Comparison of ENCODE assay signal across 8 cellular contexts in genomic region chr1:201714542-201715276, GRCh38.
DNase-seq lines count a peak whose midpoint lies in the region; ATAC-seq and TF ChIP-seq lines count a peak whose summit lies in the region.

No MANE protein-coding gene starts in this region.

- H3K9ac ChIP-seq in fibroblast of lung (ENCODE audit: insufficient read depth, low read length), result peak overlapping the region; percentile 40
- no peak overlapping the region for H3K9ac ChIP-seq in parathyroid adenoma

- H3K4me1 ChIP-seq in SJSA1 (replicated peaks) (peaks cover 60% of the 10 kb centered on the region), fibroblast of lung (ENCODE audit: control insufficient read depth, extremely low read depth, insufficient read depth, low read length) (peaks cover 69% of the 10 kb centered on the region), parathyroid adenoma (peaks cover 3% of the 10 kb centered on the region)

- H3K4me2 ChIP-seq in fibroblast of lung (ENCODE audit: extremely low read depth, insufficient read depth, low read length) (peak overlapping the region; percentile 54), parathyroid adenoma (ENCODE audit: low read length) (no peak overlapping the region)

- ATAC-seq in GM18505 (IDR thresholded peaks at IDR 0.05; ENCODE audit: unreplicated experiment), result no peak
- no peak for ATAC-seq in HG03565 (IDR thresholded peaks at IDR 0.05; ENCODE audit: unreplicated experiment)
- no peak for ATAC-seq in GM18873 (IDR thresholded peaks at IDR 0.05; ENCODE audit: low FRiP score, unreplicated experiment)

- TF ChIP-seq CTCF in fibroblast of lung (conservative IDR thresholded peaks at IDR 0.05 in 1 of 2, IDR thresholded peaks at IDR 0.05 in 1 of 2; ENCODE audit: low read depth in 1 of 2, low read length in 2 of 2) (no peak), parathyroid adenoma (IDR thresholded peaks at IDR 0.05) (no peak)

- no peaks in the 10 kb centered on the region for H3K27me3 ChIP-seq in SJSA1 (replicated peaks)
- H3K27me3 ChIP-seq in fibroblast of lung (ENCODE audit: control insufficient read depth, insufficient read depth, low read length), result no peaks in the 10 kb centered on the region
- no peaks in the 10 kb centered on the region for H3K27me3 ChIP-seq in parathyroid adenoma (ENCODE audit: control insufficient read depth, insufficient read depth, low read length)

- DNase-seq in GM04504 (ENCODE audit: low read depth), result peak; percentile 99
- DNase-seq in SJSA1 (ENCODE audit: low read depth in 1 of 2, low spot score in 2 of 2), result peak; percentile 98 to 99
- DNase-seq in fibroblast of lung (ENCODE audit: low read depth in 2 of 2), result peak; percentile 100
- no peak for DNase-seq in NCI-H1048 (lab: John Stamatoyannopoulos, UW)

- no peak overlapping the region for H3K4me3 ChIP-seq in SJSA1
- H3K4me3 ChIP-seq in fibroblast of lung (replicated peaks in 1 of 4; ENCODE audit: control extremely low read depth in 1 of 4, insufficient read depth in 1 of 4, low read depth in 3 of 4, low read length in 4 of 4), result no peak overlapping the region
- no peak overlapping the region for H3K4me3 ChIP-seq in parathyroid adenoma (ENCODE audit: low read depth, low read length)

- H3K79me2 ChIP-seq in fibroblast of lung (ENCODE audit: control insufficient read depth, insufficient read depth, low read length) (peaks cover 74% of the 10 kb centered on the region), parathyroid adenoma (no peaks in the 10 kb centered on the region)

- H2AFZ ChIP-seq in fibroblast of lung (ENCODE audit: low read length) (no peak overlapping the region), parathyroid adenoma (no peak overlapping the region)

- no peaks in the 10 kb centered on the region for H4K20me1 ChIP-seq in fibroblast of lung (ENCODE audit: control insufficient read depth, extremely low read depth, insufficient read depth, low read length)

- H3K36me3 ChIP-seq in SJSA1, result peaks cover 19% of the 10 kb centered on the region; the same call in 1 of the 2 replicates
- peaks cover 26% of the 10 kb centered on the region for H3K36me3 ChIP-seq in fibroblast of lung (ENCODE audit: control insufficient read depth, insufficient read depth, low read length)
- H3K36me3 ChIP-seq in parathyroid adenoma (ENCODE audit: control insufficient read depth, insufficient read depth, low read length), result no peaks in the 10 kb centered on the region

- H3K9me3 ChIP-seq in SJSA1 (replicated peaks), result no peaks in the 10 kb centered on the region
- no peaks in the 10 kb centered on the region for H3K9me3 ChIP-seq in fibroblast of lung (ENCODE audit: control insufficient read depth, insufficient read depth, low read depth, low read length)
- H3K9me3 ChIP-seq in parathyroid adenoma (ENCODE audit: control insufficient read depth, low read length), result no peaks in the 10 kb centered on the region

- H3K27ac ChIP-seq in SJSA1, result peak overlapping the region; percentile 93
- peak overlapping the region; percentile 94 for H3K27ac ChIP-seq in fibroblast of lung (ENCODE audit: insufficient read depth, low read length)
- peak overlapping the region; percentile 47 for H3K27ac ChIP-seq in parathyroid adenoma

- no peak for TF ChIP-seq POLR2A in GM18505 (IDR thresholded peaks at IDR 0.05; ENCODE audit: borderline replicate concordance, extremely low read depth, insufficient read depth, insufficient read length)
